ENCODE assay signal across 8 cellular contexts in the genomic region with DNA sequence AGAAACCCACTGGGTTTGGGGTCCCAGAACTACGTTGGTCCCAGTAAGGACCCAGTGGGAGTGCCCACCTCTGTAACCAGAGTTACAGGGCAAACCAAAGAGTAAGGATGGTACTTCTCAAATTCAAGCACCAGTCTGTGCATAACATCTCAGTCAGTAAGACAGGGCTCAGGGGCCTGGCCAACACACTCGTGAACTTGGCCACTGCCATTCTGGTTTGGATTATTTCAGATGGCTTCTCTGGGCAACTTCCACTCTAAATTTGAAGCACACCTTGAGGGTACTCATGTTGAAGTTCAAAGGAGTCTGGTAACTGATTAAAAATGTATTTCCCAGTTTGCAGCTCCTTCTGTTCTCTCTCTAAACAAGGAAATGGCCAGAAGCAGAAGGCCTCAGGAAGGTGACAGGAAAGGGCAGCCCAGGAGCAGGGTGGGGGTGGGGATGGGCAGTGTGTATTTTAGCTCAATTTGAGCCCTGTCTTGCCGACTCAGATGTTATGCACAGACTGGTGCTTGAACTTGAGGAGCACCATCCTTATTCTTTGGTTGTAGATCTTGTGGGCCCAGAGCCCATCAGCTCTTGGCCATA.
"Had no signal": no experiment of that assay in that cellular context is flagged by ENCODE, and none has a peak within 500 bp of the region (broad histone marks: within the 10 kb centered on the region; RNA-seq: fewer than 3 reads in every experiment).

No MANE protein-coding gene starts in this region.

- H3K4me2 ChIP-seq: KMS-11 had no signal

- DNase-seq: GM23248, GOT3, H9, HCEC 1CT, KBM-7 had no signal

- ATAC-seq: HepG2 had no signal

- H3K9ac ChIP-seq: GM23248, KMS-11 had no signal

- H3K27ac ChIP-seq: GM23248, HL-60, KMS-11 had no signal

- H2AFZ ChIP-seq: GM23248 had no signal

- H3K4me3 ChIP-seq: GM23248 had no signal
